Comparison of ENCODE assay signal across 37 cellular contexts in the genomic region with DNA sequence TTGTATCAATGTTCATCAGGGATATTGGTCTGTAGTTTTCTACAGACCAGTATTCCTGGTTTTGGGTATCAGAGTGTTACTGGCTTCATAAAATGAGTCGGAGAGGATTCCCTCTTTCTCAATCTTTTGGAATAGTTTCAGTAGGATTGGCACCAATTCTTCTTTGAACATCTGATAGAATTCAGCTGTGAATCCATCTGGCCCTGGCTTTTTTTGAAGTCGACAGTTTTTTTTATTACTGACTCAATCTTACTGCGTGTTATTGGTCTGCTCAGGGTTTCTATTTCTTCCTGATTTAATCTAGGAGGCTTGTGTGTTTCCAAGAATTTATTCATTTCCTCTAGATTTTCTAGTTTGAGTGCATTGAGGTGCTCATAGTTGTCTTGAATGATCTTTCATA. TPM values are rescaled to one million over a fixed set of nuclear protein-coding genes. Genes with fewer than 3 reads are reported as not detected.
"Had no signal": no experiment of that assay in that cellular context is flagged by ENCODE, and none has a peak within 500 bp of the region (broad histone marks: within the 10 kb centered on the region; RNA-seq: fewer than 3 reads in every experiment).

No MANE protein-coding gene starts in this region.

- H3K27ac ChIP-seq: adrenal gland, body of pancreas, brain microvascular endothelial cell, breast epithelium, VCaP had no signal

- H3K4me3 ChIP-seq: adrenal gland, body of pancreas, breast epithelium had no signal

- H3K27me3 ChIP-seq: adrenal gland, body of pancreas, brain microvascular endothelial cell, breast epithelium had no signal

- H3K9me3 ChIP-seq: adrenal gland, body of pancreas had no signal

- ATAC-seq: activated CD8-positive, alpha-beta T cell treated with anti-CD3 and anti-CD28 coated beads for 36 hours; activated naive CD4-positive, alpha-beta T cell treated with anti-CD3 and anti-CD28 coated beads, Interleukin-2, amount 50 U/mL, for 72 hours; activated T-cell treated with anti-CD3 and anti-CD28 coated beads, Interleukin-2, amount 50 U/mL, for 4 hours; activated T-cell treated with anti-CD3 and anti-CD28 coated beads, Interleukin-2, amount 50 U/mL, for 72 hours; activated T-helper 17 cell treated with anti-CD3 and anti-CD28 coated beads, Interleukin-2, amount 50 U/mL, for 72 hours; body of pancreas; T-cell; T-helper 17 cell had no signal

- H3K9me3 Mint-ChIP-seq: activated CD4-positive, alpha-beta T cell treated with anti-CD3 and anti-CD28 coated beads, Interleukin-2, amount 10 ng/mL, durations not matched to agents 24 days and 14 days had no signal

- H3K36me3 ChIP-seq: adrenal gland, brain microvascular endothelial cell, breast epithelium had no signal

- H3K4me1 ChIP-seq: adrenal gland, body of pancreas, breast epithelium had no signal

- DNase-seq: activated B cell treated with CpG ODN at 0.5 μM for 24 hours; activated CD4-positive, alpha-beta memory T cell treated with anti-CD3 and anti-CD28 coated beads for 36 hours; activated CD4-positive, alpha-beta T cell treated with anti-CD3 and anti-CD28 coated beads for 4 hours; activated CD4-positive, alpha-beta T cell treated with anti-CD3 and anti-CD28 coated beads, Interleukin-2, amount 10 ng/mL, durations not matched to agents 24 days and 14 days; activated CD4-positive, alpha-beta T cell treated with anti-CD3 and anti-CD28 coated beads, Interleukin-2, amount 50 U/mL, for 1 hour; activated CD4-positive, alpha-beta T cell treated with anti-CD3 and anti-CD28 coated beads, Interleukin-2, amount 50 U/mL, for 4 hours; activated CD4-positive, CD25-positive, alpha-beta regulatory T cell treated with anti-CD3 and anti-CD28 coated beads, Interleukin-2, amount 50 U/mL, for 72 hours; activated CD8-positive, alpha-beta memory T cell treated with anti-CD3 and anti-CD28 coated beads, Interleukin-2, amount 50 U/mL, for 4 hours; activated CD8-positive, alpha-beta T cell treated with anti-CD3 and anti-CD28 coated beads for 36 hours; activated effector memory CD4-positive, alpha-beta T cell treated with anti-CD3 and anti-CD28 coated beads, Interleukin-2, amount 50 U/mL, for 16 hours; activated gamma-delta T cell treated with Interleukin-2 at 50 U/mL for 16 hours; activated naive CD4-positive, alpha-beta T cell; activated naive CD4-positive, alpha-beta T cell treated with anti-CD3 and anti-CD28 coated beads for 36 hours; activated naive CD4-positive, alpha-beta T cell treated with anti-CD3 and anti-CD28 coated beads, Interleukin-2, amount 50 U/mL, for 16 hours; activated naive CD8-positive, alpha-beta T cell treated with anti-CD3 and anti-CD28 coated beads for 36 hours; activated T-cell treated with anti-CD3 and anti-CD28 coated beads for 4 hours; activated T-cell treated with anti-CD3 and anti-CD28 coated beads, Interleukin-2, amount 50 U/mL, for 1 hour; activated T-cell treated with anti-CD3 and anti-CD28 coated beads, Interleukin-2, amount 50 U/mL, for 4 hours; activated T-cell treated with anti-CD3 and anti-CD28 coated beads, Interleukin-2, amount 50 U/mL, for 72 hours; adrenal gland; amniotic stem cell; aorta; body of pancreas; brain microvascular endothelial cell; central memory CD4-positive, alpha-beta T cell; T-cell; T-helper 17 cell had no signal

- H3K27me3 Mint-ChIP-seq: T-helper 17 cell had no signal

- H3K4me1 Mint-ChIP-seq: activated B cell treated with CpG ODN at 0.5 μM for 24 hours; activated CD4-positive, alpha-beta T cell treated with anti-CD3 and anti-CD28 coated beads, Interleukin-2, amount 10 ng/mL, durations not matched to agents 24 days and 14 days; activated naive CD8-positive, alpha-beta T cell treated with anti-CD3 and anti-CD28 coated beads for 36 hours; activated T-helper 17 cell treated with anti-CD3 and anti-CD28 coated beads, Interleukin-2, amount 50 U/mL, for 72 hours; T-cell; T-helper 17 cell had no signal

- H3K4me3 Mint-ChIP-seq: activated B cell treated with CpG ODN at 0.5 μM for 24 hours; activated CD4-positive, alpha-beta memory T cell treated with anti-CD3 and anti-CD28 coated beads for 36 hours; activated CD4-positive, alpha-beta T cell treated with anti-CD3 and anti-CD28 coated beads, Interleukin-2, amount 10 ng/mL, durations not matched to agents 24 days and 14 days; activated CD8-positive, alpha-beta T cell treated with anti-CD3 and anti-CD28 coated beads for 36 hours; activated naive CD4-positive, alpha-beta T cell treated with anti-CD3 and anti-CD28 coated beads for 36 hours; activated naive CD8-positive, alpha-beta T cell treated with anti-CD3 and anti-CD28 coated beads for 36 hours; activated T-cell treated with anti-CD3 and anti-CD28 coated beads, Interleukin-2, amount 50 U/mL, for 4 hours; activated T-cell treated with anti-CD3 and anti-CD28 coated beads, Interleukin-2, amount 50 U/mL, for 72 hours; activated T-helper 1 cell treated with anti-CD3 and anti-CD28 coated beads, Interleukin-12 subunit alpha, Interleukin-12 subunit beta, Interleukin-2, Interleukin-4 antibody, amounts not matched to agents 30 ng/mL and 10 ng/mL and 1 ng/mL, durations not matched to agents 14 hours and 24 hours and 36 hours; activated T-helper 17 cell treated with anti-CD3 and anti-CD28 coated beads, Interleukin-2, amount 50 U/mL, for 72 hours; T-cell; T-helper 17 cell had no signal

- H3K27ac Mint-ChIP-seq: activated B cell treated with CpG ODN at 0.5 μM for 24 hours; activated CD4-positive, alpha-beta memory T cell treated with anti-CD3 and anti-CD28 coated beads for 36 hours; activated CD4-positive, alpha-beta T cell treated with anti-CD3 and anti-CD28 coated beads, Interleukin-2, amount 10 ng/mL, durations not matched to agents 24 days and 14 days; activated CD8-positive, alpha-beta T cell treated with anti-CD3 and anti-CD28 coated beads for 36 hours; activated naive CD4-positive, alpha-beta T cell treated with anti-CD3 and anti-CD28 coated beads for 36 hours; activated naive CD4-positive, alpha-beta T cell treated with anti-CD3 and anti-CD28 coated beads, Interleukin-2, amount 50 U/mL, for 72 hours; activated naive CD8-positive, alpha-beta T cell treated with anti-CD3 and anti-CD28 coated beads for 36 hours; activated T-cell treated with anti-CD3 and anti-CD28 coated beads, Interleukin-2, amount 50 U/mL, for 72 hours; activated T-helper 1 cell treated with anti-CD3 and anti-CD28 coated beads, Interleukin-12 subunit alpha, Interleukin-12 subunit beta, Interleukin-2, Interleukin-4 antibody, amounts not matched to agents 30 ng/mL and 10 ng/mL and 1 ng/mL, durations not matched to agents 14 hours and 24 hours and 36 hours; activated T-helper 17 cell treated with anti-CD3 and anti-CD28 coated beads, Interleukin-2, amount 50 U/mL, for 72 hours; T-cell; T-helper 17 cell had no signal

- H3K36me3 Mint-ChIP-seq: activated CD4-positive, alpha-beta memory T cell treated with anti-CD3 and anti-CD28 coated beads for 36 hours; activated naive CD4-positive, alpha-beta T cell treated with anti-CD3 and anti-CD28 coated beads, Interleukin-2, amount 50 U/mL, for 72 hours; T-cell had no signal

RNA-seq across cellular contexts. Expression of a gene that starts 11.4 kb away (rescaled TPM):
- total RNA-seq: activated B cell treated with CpG ODN at 0.5 μM for 24 hours; activated CD4-positive, alpha-beta memory T cell treated with anti-CD3 and anti-CD28 coated beads for 36 hours; activated CD4-positive, alpha-beta T cell treated with anti-CD3 and anti-CD28 coated beads, Interleukin-2, amount 10 ng/mL, durations not matched to agents 24 days and 14 days; activated CD8-positive, alpha-beta memory T cell treated with anti-CD3 and anti-CD28 coated beads for 36 hours; activated CD8-positive, alpha-beta T cell treated with anti-CD3 and anti-CD28 coated beads for 36 hours; activated naive CD4-positive, alpha-beta T cell treated with anti-CD3 and anti-CD28 coated beads for 36 hours; activated naive CD4-positive, alpha-beta T cell treated with anti-CD3 and anti-CD28 coated beads, Interleukin-2, amount 50 U/mL, for 72 hours; activated naive CD8-positive, alpha-beta T cell treated with anti-CD3 and anti-CD28 coated beads for 36 hours; activated T-cell treated with anti-CD3 and anti-CD28 coated beads, Interleukin-2, amount 50 U/mL, for 4 hours; activated T-cell treated with anti-CD3 and anti-CD28 coated beads, Interleukin-2, amount 50 U/mL, for 72 hours; activated T-helper 1 cell treated with anti-CD3 and anti-CD28 coated beads, Interleukin-12 subunit alpha, Interleukin-12 subunit beta, Interleukin-2, Interleukin-4 antibody, amounts not matched to agents 30 ng/mL and 10 ng/mL and 1 ng/mL, durations not matched to agents 14 hours and 24 hours and 36 hours; activated T-helper 17 cell treated with anti-CD3 and anti-CD28 coated beads, Interleukin-2, amount 50 U/mL, for 72 hours; astrocyte; body of pancreas; cardiac septum; T-cell; T-helper 1 cell treated with Interleukin-12 subunit alpha and Interleukin-12 subunit beta and Interleukin-4 antibody, amounts not matched to agents 30 ng/mL and 1 ng/mL, for 36 hours; T-helper 17 cell; T-helper 2 cell treated with Interferon-gamma antibody and Interleukin-4, amounts not matched to agents 100 ng/mL and 5 ng/mL, for 36 hours had no signal
- polyA plus RNA-seq: aorta had no signal

RNA-seq across cellular contexts. Expression of a gene that starts 37.8 kb away (rescaled TPM):
- total RNA-seq: activated B cell treated with CpG ODN at 0.5 μM for 24 hours; activated CD4-positive, alpha-beta memory T cell treated with anti-CD3 and anti-CD28 coated beads for 36 hours; activated CD4-positive, alpha-beta T cell treated with anti-CD3 and anti-CD28 coated beads, Interleukin-2, amount 10 ng/mL, durations not matched to agents 24 days and 14 days; activated CD8-positive, alpha-beta memory T cell treated with anti-CD3 and anti-CD28 coated beads for 36 hours; activated CD8-positive, alpha-beta T cell treated with anti-CD3 and anti-CD28 coated beads for 36 hours; activated naive CD4-positive, alpha-beta T cell treated with anti-CD3 and anti-CD28 coated beads for 36 hours; activated naive CD4-positive, alpha-beta T cell treated with anti-CD3 and anti-CD28 coated beads, Interleukin-2, amount 50 U/mL, for 72 hours; activated naive CD8-positive, alpha-beta T cell treated with anti-CD3 and anti-CD28 coated beads for 36 hours; activated T-cell treated with anti-CD3 and anti-CD28 coated beads, Interleukin-2, amount 50 U/mL, for 4 hours; activated T-helper 1 cell treated with anti-CD3 and anti-CD28 coated beads, Interleukin-12 subunit alpha, Interleukin-12 subunit beta, Interleukin-2, Interleukin-4 antibody, amounts not matched to agents 30 ng/mL and 10 ng/mL and 1 ng/mL, durations not matched to agents 14 hours and 24 hours and 36 hours; T-cell; T-helper 1 cell treated with Interleukin-12 subunit alpha and Interleukin-12 subunit beta and Interleukin-4 antibody, amounts not matched to agents 30 ng/mL and 1 ng/mL, for 36 hours; T-helper 17 cell; T-helper 2 cell treated with Interferon-gamma antibody and Interleukin-4, amounts not matched to agents 100 ng/mL and 5 ng/mL, for 36 hours had no signal
